Comparison of ENCODE assay signal across 16 cellular contexts in genomic region chr16:48605518-48606110, GRCh38. TPM values are rescaled to one million over a fixed set of nuclear protein-coding genes. Genes with fewer than 3 reads are reported as not detected.
DNase-seq lines count a peak whose midpoint lies in the region; ATAC-seq, FAIRE-seq and TF ChIP-seq lines count a peak whose summit lies in the region.
"Had no signal": no experiment of that assay in that cellular context is flagged by ENCODE, and none has a peak within 500 bp of the region (broad histone marks: within the 10 kb centered on the region; RNA-seq: fewer than 3 reads in every experiment).

No MANE protein-coding gene starts in this region.

- H4K20me1 ChIP-seq in Loucy (ENCODE audit: insufficient read depth, low read length, poor library complexity, severe bottlenecking) (peaks cover 67% of the 10 kb centered on the region), HepG2 (ENCODE audit: insufficient read depth, low read length) (peaks cover 73% of the 10 kb centered on the region)

- DNase-seq in MCF 10A (ENCODE audit: unreplicated experiment) (peak; percentile 53), HepG2 (ENCODE audit: low spot score) (no peak), Peyer's patch (no peak), coronary artery (ENCODE audit: low spot score) (no peak)
- no peak for DNase-seq in stimulated activated naive CD8-positive, alpha-beta T cell treated with anti-CD3 and anti-CD28 coated beads, Interleukin-15, Interleukin-2, amounts not matched to agents 100 U/mL and 50 U/mL, for 24 hours
- DNase-seq: activated naive CD8-positive, alpha-beta T cell treated with anti-CD3 and anti-CD28 coated beads, Interleukin-2, amount 50 U/mL, for 24 hours; cerebellar nuclear complex; NCI-H2081; NCI-H526; RPMI8226 had no signal

- CTCF ChIA-PET in MCF 10A (lab: Yijun Ruan, JAX), result interaction anchor here (0.6 to 6.5 kb wide), 3 partner anchors 17 to 448 kb away, joined by 3 to 48 read pairs (median 6); no protein-coding TSS in a partner anchor
- CTCF ChIA-PET in HepG2 (lab: Yijun Ruan, JAX; ENCODE audit: low intra/inter-chr PET ratio, low total read pairs), result no interaction called here

- H3K36me3 ChIP-seq in Loucy (ENCODE audit: insufficient read depth, low read length), result no peaks in the 10 kb centered on the region
- no peaks in the 10 kb centered on the region for H3K36me3 ChIP-seq in HepG2 (replicated peaks in 1 of 2; ENCODE audit: control insufficient read depth in 1 of 2, insufficient read depth in 2 of 2, low read length in 2 of 2)
- no peaks in the 10 kb centered on the region for H3K36me3 ChIP-seq in Peyer's patch

- peaks cover 13% of the 10 kb centered on the region for H3K36me3 Mint-ChIP-seq in MCF 10A (ENCODE audit: insufficient read depth, unreplicated experiment)

- POLR2A ChIA-PET in MCF 10A (lab: Yijun Ruan, JAX) (interaction anchor here (0.6 to 7.0 kb wide), 10 partner anchors 9 to 239 kb away, joined by 3 to 49 read pairs (median 10); no protein-coding TSS in a partner anchor), HepG2 (lab: Yijun Ruan, JAX) (interaction anchor here (0.6 to 1.0 kb wide), 2 partner anchors 18 to 239 kb away, joined by 3 to 4 read pairs; no protein-coding TSS in a partner anchor)

- H3K27me3 Mint-ChIP-seq in MCF 10A (ENCODE audit: insufficient read depth, unreplicated experiment), result no peaks in the 10 kb centered on the region
- H3K27me3 Mint-ChIP-seq: activated naive CD8-positive, alpha-beta T cell treated with anti-CD3 and anti-CD28 coated beads, Interleukin-2, amount 50 U/mL, for 24 hours; B cell; type B pancreatic cell had no signal

- H3K27ac Mint-ChIP-seq in MCF 10A (ENCODE audit: low read depth, unreplicated experiment), result no peak overlapping the region
- H3K27ac Mint-ChIP-seq: activated naive CD8-positive, alpha-beta T cell treated with anti-CD3 and anti-CD28 coated beads, Interleukin-2, amount 50 U/mL, for 24 hours; B cell; T-helper 1 cell treated with Interleukin-12 subunit alpha and Interleukin-12 subunit beta and Interleukin-4 antibody, amounts not matched to agents 30 μg/mL and 1 μg/mL, for 36 hours; type B pancreatic cell had no signal

- H3K79me2 ChIP-seq in Loucy (ENCODE audit: insufficient read depth, low read length) (peaks cover 92% of the 10 kb centered on the region), HepG2 (ENCODE audit: insufficient read depth, low read length) (peaks cover 88% of the 10 kb centered on the region)

- no peaks in the 10 kb centered on the region for H3K9me3 Mint-ChIP-seq in MCF 10A (ENCODE audit: unreplicated experiment)
- H3K9me3 Mint-ChIP-seq: type B pancreatic cell had no signal

- peaks cover 55% of the 10 kb centered on the region for H3K4me1 ChIP-seq in Loucy (ENCODE audit: insufficient read depth, low read length, poor library complexity, severe bottlenecking)
- H3K4me1 ChIP-seq in HepG2 (ENCODE audit: insufficient read depth, low read length), result peaks cover 65% of the 10 kb centered on the region
- peaks cover 0 to 59% (median 16%) of the 10 kb centered on the region in 4 donors for H3K4me1 ChIP-seq in Peyer's patch

- H3K9me3 ChIP-seq in Loucy (ENCODE audit: insufficient read depth, low read depth, low read length) (no peaks in the 10 kb centered on the region), HepG2 (ENCODE audit: low read length) (no peaks in the 10 kb centered on the region), Peyer's patch (no peaks in the 10 kb centered on the region)

- no peak for FAIRE-seq in HepG2 (lab: Jason Lieb, UNC)

- no peaks in the 10 kb centered on the region for H3K9me2 ChIP-seq in Loucy (replicated peaks; ENCODE audit: low read depth, low read length)

- in situ Hi-C loops in HepG2 (cut with HindIII; ENCODE audit: extremely low pct_ligation_motif_present, low pct_unique_long_range_greater_than_20kb), result loop anchor here (5.0 kb wide), 1 partner anchor 68 kb away; no protein-coding TSS in a partner anchor

- no peaks in the 10 kb centered on the region; the same call in 1 of the 2 replicates for H3F3A ChIP-seq in Loucy (ENCODE audit: low read depth)

- H3K9ac ChIP-seq in Loucy (ENCODE audit: low read depth, low read length, poor library complexity, severe bottlenecking) (peak overlapping the region; percentile 87), HepG2 (ENCODE audit: insufficient read depth, low read depth, low read length) (no peak overlapping the region)

- H3K27ac ChIP-seq in HepG2 (ENCODE audit: extremely low read length, insufficient read depth, low read length) (no peak overlapping the region), Peyer's patch (no peak overlapping the region), coronary artery (no peak overlapping the region)

- BruUV-seq in MCF 10A (replicated peaks; lab: Mats Ljungman, UMichigan), result no TSS peak
- no TSS peak for BruUV-seq in HepG2 (replicated peaks; lab: Mats Ljungman, UMichigan)

- TF ChIP-seq EP300 in HepG2 (IDR thresholded peaks at IDR 0.05; ENCODE audit: low read depth in 2 of 2, low read length in 2 of 2) (no peak), HepG2 (CRISPR knock-in tag; IDR thresholded peaks at IDR 0.05; ENCODE audit: borderline replicate concordance) (no peak)

- no peak for TF ChIP-seq CTCF in Loucy (conservative IDR thresholded peaks at IDR 0.05; ENCODE audit: low read length)
- no peak for TF ChIP-seq CTCF in MCF 10A (IDR thresholded peaks at IDR 0.05; ENCODE audit: unreplicated experiment)
- TF ChIP-seq CTCF in HepG2 (CRISPR knock-in tag; IDR thresholded peaks at IDR 0.05), result no peak
- TF ChIP-seq CTCF in Peyer's patch (IDR thresholded peaks at IDR 0.05), result no peak
- no peak for TF ChIP-seq CTCF in coronary artery (IDR thresholded peaks at IDR 0.05)

- ATAC-seq in HepG2 (no peak), GM18511 (IDR thresholded peaks at IDR 0.05; ENCODE audit: unreplicated experiment) (no peak)
- peak; percentile 5 for ATAC-seq in stimulated activated naive CD8-positive, alpha-beta T cell treated with anti-CD3 and anti-CD28 coated beads, Interleukin-15, Interleukin-2, amounts not matched to agents 100 U/mL and 50 U/mL, for 24 hours
- ATAC-seq: activated CD4-positive, CD25-positive, alpha-beta regulatory T cell treated with anti-CD3 and anti-CD28 coated beads, Interleukin-2, amount 50 U/mL, for 24 hours; activated naive CD8-positive, alpha-beta T cell treated with anti-CD3 and anti-CD28 coated beads, Interleukin-2, amount 50 U/mL, for 24 hours had no signal

- H2AFZ ChIP-seq in Loucy (ENCODE audit: low read length), result no peak overlapping the region
- no peak overlapping the region for H2AFZ ChIP-seq in HepG2 (ENCODE audit: low read length)

- no peak for TF ChIP-seq POLR2A in HepG2 (IDR thresholded peaks at IDR 0.05; ENCODE audit: insufficient read depth in 1 of 2, low read depth in 2 of 2, low read length in 2 of 2)
- TF ChIP-seq POLR2A in Peyer's patch (IDR thresholded peaks at IDR 0.05), result no peak

- intact Hi-C loops in MCF 10A (cut with micrococcal nuclease), result loop anchor here (10.0 kb wide), 1 partner anchor 51 kb away; no protein-coding TSS in a partner anchor
- intact Hi-C loops in HepG2 (cut with micrococcal nuclease; ENCODE audit: unreplicated experiment), result no loop called here

- no peak for TF ChIP-seq RAD21 in HepG2 (CRISPR knock-in tag; IDR thresholded peaks at IDR 0.05)

- H3K4me1 Mint-ChIP-seq in MCF 10A (ENCODE audit: insufficient read depth, unreplicated experiment), result peaks cover 25% of the 10 kb centered on the region

- peak overlapping the region; percentile 84 for H3K4me3 ChIP-seq in Loucy (ENCODE audit: low read length, poor library complexity, severe bottlenecking)
- no peak overlapping the region for H3K4me3 ChIP-seq in HepG2 (replicated peaks in 1 of 3; ENCODE audit: insufficient read depth in 1 of 3, low read depth in 2 of 3, low read length in 3 of 3)
- no peak overlapping the region for H3K4me3 ChIP-seq in Peyer's patch
- no peak overlapping the region for H3K4me3 ChIP-seq in coronary artery

- no peak overlapping the region for H3K4me3 Mint-ChIP-seq in MCF 10A (ENCODE audit: unreplicated experiment)
- H3K4me3 Mint-ChIP-seq: activated naive CD8-positive, alpha-beta T cell treated with anti-CD3 and anti-CD28 coated beads, Interleukin-2, amount 50 U/mL, for 24 hours; B cell; T-helper 1 cell treated with Interleukin-12 subunit alpha and Interleukin-12 subunit beta and Interleukin-4 antibody, amounts not matched to agents 30 μg/mL and 1 μg/mL, for 36 hours; type B pancreatic cell had no signal

- WGBS in HepG2 (ENCODE audit: low lambda C conversion rate), result 79% methylated on average over 4 of the region's 4 CpGs

- H3K4me2 ChIP-seq in Loucy (ENCODE audit: low read depth, low read length, poor library complexity, severe bottlenecking) (peak overlapping the region; percentile 85), HepG2 (ENCODE audit: low read depth, low read length) (peak overlapping the region; percentile 36)

- no peaks in the 10 kb centered on the region for H3K27me3 ChIP-seq in Loucy (ENCODE audit: insufficient read depth, low read length, poor library complexity, severe bottlenecking)
- no peaks in the 10 kb centered on the region; a peak in 1 of 5 replicates for H3K27me3 ChIP-seq in HepG2 (ENCODE audit: control insufficient read depth in 1 of 2, insufficient read depth in 2 of 2, low read length in 2 of 2)
- no peaks in the 10 kb centered on the region for H3K27me3 ChIP-seq in Peyer's patch

RNA-seq across cellular contexts. Expression of gene N4BP1, which starts 4.4 kb away (rescaled TPM):
- total RNA-seq in MCF 10A (2022) (26.2 and 27.9 TPM in 2 replicates), HepG2 (2016; rRNA removed; fragmentation: Illumina TruSeq; extraction: Trizol) (43.9 and 46.5 TPM in 2 replicates), Peyer's patch (10 to 100 TPM; 31.5 to 42.4 (median 36.8) TPM)
- 30.7 and 33.0 TPM in 2 replicates for total RNA-seq in HepG2 (2016; cell fraction: cytosol; rRNA removed; fragmentation: Illumina TruSeq; extraction: Trizol; ENCODE audit: low read depth)
- total RNA-seq in HepG2 (2016; cell fraction: insoluble cytoplasmic fraction; rRNA removed; fragmentation: Illumina TruSeq; extraction: Trizol), result 41.9 and 43.3 TPM in 2 replicates
- total RNA-seq in HepG2 (2016; cell fraction: membrane; rRNA removed; fragmentation: Illumina TruSeq; extraction: Trizol), result 52.7 and 60.8 TPM in 2 replicates
- 39.0 and 46.1 TPM in 2 replicates for total RNA-seq in HepG2 (2016; cell fraction: nucleus; rRNA removed; fragmentation: Illumina TruSeq; extraction: Trizol)
- 19.5 and 21.4 TPM in 2 replicates for polyA plus RNA-seq in HepG2 (2011; rRNA removed)
- polyA plus RNA-seq in HepG2 (2011; cell fraction: cytosol; rRNA removed), result 9.8 and 10.1 TPM in 2 replicates
- polyA plus RNA-seq in HepG2 (2011; cell fraction: nucleus; rRNA removed), result 21.8 and 26.8 TPM in 2 replicates
- polyA plus RNA-seq in HepG2 (2012), result 20.4 and 24.7 TPM in 2 replicates
- polyA plus RNA-seq in HepG2 (2016; cell fraction: cytosol; fragmentation: Illumina TruSeq; extraction: Trizol; ENCODE audit: low read depth), result 2.5 and 3.4 TPM in 2 replicates
- polyA plus RNA-seq in HepG2 (2016; cell fraction: insoluble cytoplasmic fraction; fragmentation: Illumina TruSeq; extraction: Trizol; ENCODE audit: low read depth), result 37.7 and 43.0 TPM in 2 replicates
- polyA plus RNA-seq in HepG2 (2016; cell fraction: membrane; fragmentation: Illumina TruSeq; extraction: Trizol; ENCODE audit: low read depth), result 8.9 and 11.1 TPM in 2 replicates
- 44.5 and 49.0 TPM in 2 replicates for polyA plus RNA-seq in HepG2 (2016; cell fraction: nucleus; fragmentation: Illumina TruSeq; extraction: Trizol; ENCODE audit: insufficient read depth, low read depth)
- 5.4 and 18.1 TPM in 2 replicates for polyA minus RNA-seq in HepG2 (2011; rRNA and poly(A)+ RNA removed; ENCODE audit: low replicate concordance)
- 24.2 and 26.0 TPM in 2 replicates for polyA minus RNA-seq in HepG2 (2011; cell fraction: cytosol; rRNA and poly(A)+ RNA removed)
- polyA minus RNA-seq in HepG2 (2011; cell fraction: nucleus; rRNA and poly(A)+ RNA removed), result 43.1 and 53.5 TPM in 2 replicates
